ENCODE assay signal across 24 cellular contexts in genomic region chrX:7216981-7217587, GRCh38.
DNase-seq lines count a peak whose midpoint lies in the region; ATAC-seq and TF ChIP-seq lines count a peak whose summit lies in the region.
"Had no signal": no experiment of that assay in that cellular context is flagged by ENCODE, and none has a peak within 500 bp of the region (broad histone marks: within the 10 kb centered on the region; RNA-seq: fewer than 3 reads in every experiment).

No MANE protein-coding gene starts in this region.

- H3K27ac Mint-ChIP-seq in Caco-2 (ENCODE audit: unreplicated experiment): peak overlapping the region; percentile 94

- no peak for TF ChIP-seq CTCF in Caco-2 (IDR thresholded peaks at IDR 0.05; ENCODE audit: insufficient read depth in 1 of 2, low read depth in 1 of 2, low read length in 1 of 2, severe bottlenecking in 1 of 2, unreplicated experiment in 1 of 2)
- no peak for TF ChIP-seq CTCF in SU-DHL-6 (IDR thresholded peaks at IDR 0.05; ENCODE audit: insufficient read depth, low read length, poor library complexity, severe bottlenecking)

- H3K27me3 ChIP-seq in Caco-2 (replicated peaks; ENCODE audit: control insufficient read depth, insufficient read depth, low read length): no peaks in the 10 kb centered on the region
- H3K27me3 ChIP-seq in SU-DHL-6 (ENCODE audit: low read length): no peaks in the 10 kb centered on the region
- H3K27me3 ChIP-seq: MG63 had no signal

- H3K9me3 ChIP-seq in Caco-2 (no peaks in the 10 kb centered on the region), SU-DHL-6 (ENCODE audit: insufficient read depth, low read length) (no peaks in the 10 kb centered on the region)
- H3K9me3 ChIP-seq: MG63 had no signal

- BruUV-seq in Caco-2 (replicated peaks; lab: Mats Ljungman, UMichigan): no TSS peak

- peaks cover 25% of the 10 kb centered on the region for H3K4me1 ChIP-seq in Caco-2

- H3K4me3 Mint-ChIP-seq in Caco-2 (ENCODE audit: unreplicated experiment): no peak overlapping the region
- H3K4me3 Mint-ChIP-seq: CD8-positive, alpha-beta memory T cell had no signal

- no peak overlapping the region for H2AFZ ChIP-seq in SU-DHL-6 (ENCODE audit: low read depth, low read length, severe bottlenecking)

- no peaks in the 10 kb centered on the region for H3K9me3 Mint-ChIP-seq in Caco-2 (ENCODE audit: unreplicated experiment)
- H3K9me3 Mint-ChIP-seq: CD8-positive, alpha-beta memory T cell had no signal

- intact Hi-C loops in Caco-2 (cut with micrococcal nuclease; ENCODE audit: unreplicated experiment) (no loop called here), posterior cingulate gyrus (cut with DNase I) (no loop called here)

- H3K4me3 ChIP-seq in Caco-2 (ENCODE audit: low read depth, low read length) (no peak overlapping the region), SU-DHL-6 (ENCODE audit: insufficient read depth, low read length, poor library complexity, severe bottlenecking) (no peak overlapping the region)
- H3K4me3 ChIP-seq: MG63 had no signal

- ATAC-seq in GM18502 (IDR thresholded peaks at IDR 0.05; ENCODE audit: poor library complexity, unreplicated experiment) (peak; percentile 40), HG03378 (IDR thresholded peaks at IDR 0.05; ENCODE audit: unreplicated experiment) (no peak), GM21390 (IDR thresholded peaks at IDR 0.05; ENCODE audit: unreplicated experiment) (no peak)

- H3K9me2 ChIP-seq in SU-DHL-6 (replicated peaks; ENCODE audit: insufficient read depth, low read length): no peaks in the 10 kb centered on the region

- CTCF ChIA-PET in Caco-2 (lab: Charles Lee): no interaction called here

- peaks cover 12% of the 10 kb centered on the region; the same call in 1 of the 2 replicates for H3F3A ChIP-seq in SU-DHL-6 (ENCODE audit: insufficient read depth)

- peaks cover 25% of the 10 kb centered on the region for H3K36me3 Mint-ChIP-seq in Caco-2 (ENCODE audit: insufficient read depth, unreplicated experiment)

- H3K9ac ChIP-seq in SU-DHL-6 (ENCODE audit: low read length): 0 out of 2 replicates have a peak overlapping the region, but pooled peaks have one; percentile 11

- POLR2A ChIA-PET in Caco-2 (lab: Charles Lee): no interaction called here

- peaks cover 27% of the 10 kb centered on the region for H3K79me2 ChIP-seq in SU-DHL-6 (ENCODE audit: insufficient read depth, low read length)

- no peaks in the 10 kb centered on the region for H3K36me3 ChIP-seq in Caco-2 (ENCODE audit: control insufficient read depth, insufficient read depth, low read length)
- peaks cover 10% of the 10 kb centered on the region; the same call in 1 of the 2 replicates for H3K36me3 ChIP-seq in SU-DHL-6 (ENCODE audit: low read length)
- H3K36me3 ChIP-seq: MG63 had no signal

- DNase-seq in Caco-2 (peak in 1 of 2 experiments; percentile 38), NCI-H524 treated with DMSO at 0.1 percent for 48 hours (lab: John Stamatoyannopoulos, UW) (peak; percentile 70), posterior cingulate gyrus (no peak), GM19238 (ENCODE audit: insufficient read length, low spot score) (no peak)
- DNase-seq: 8988T; AML-193; C1 segment of cervical spinal cord; CD8-positive, alpha-beta memory T cell; DMS79; Kasumi-1; MG63; NCI-H1048; NCI-H1417 treated with DMSO at 0.1 percent for 48 hours; NCI-H187; NCI-H2107; NCI-H2227 treated with DMSO at 0.1 percent for 48 hours; NCI-H510A; SIG-M5; T-helper 1 cell had no signal

- H3K27ac ChIP-seq in SU-DHL-6 (ENCODE audit: low read depth, low read length): peak overlapping the region; percentile 84
- H3K27ac ChIP-seq: RWPE1 had no signal

- H3K4me2 ChIP-seq in SU-DHL-6 (ENCODE audit: low read depth, low read length, poor library complexity, severe bottlenecking): peak overlapping the region; percentile 46

- H4K20me1 ChIP-seq in SU-DHL-6 (ENCODE audit: low read depth, low read length): no peaks in the 10 kb centered on the region

- H3K4me1 Mint-ChIP-seq in Caco-2 (ENCODE audit: low read depth, unreplicated experiment): peaks cover 23% of the 10 kb centered on the region
- H3K4me1 Mint-ChIP-seq: CD8-positive, alpha-beta memory T cell had no signal

- no peaks in the 10 kb centered on the region for H3K27me3 Mint-ChIP-seq in Caco-2 (ENCODE audit: insufficient read depth, unreplicated experiment)
- H3K27me3 Mint-ChIP-seq: CD8-positive, alpha-beta memory T cell had no signal
